ENCODE assay signal across 8 cellular contexts in the genomic region with DNA sequence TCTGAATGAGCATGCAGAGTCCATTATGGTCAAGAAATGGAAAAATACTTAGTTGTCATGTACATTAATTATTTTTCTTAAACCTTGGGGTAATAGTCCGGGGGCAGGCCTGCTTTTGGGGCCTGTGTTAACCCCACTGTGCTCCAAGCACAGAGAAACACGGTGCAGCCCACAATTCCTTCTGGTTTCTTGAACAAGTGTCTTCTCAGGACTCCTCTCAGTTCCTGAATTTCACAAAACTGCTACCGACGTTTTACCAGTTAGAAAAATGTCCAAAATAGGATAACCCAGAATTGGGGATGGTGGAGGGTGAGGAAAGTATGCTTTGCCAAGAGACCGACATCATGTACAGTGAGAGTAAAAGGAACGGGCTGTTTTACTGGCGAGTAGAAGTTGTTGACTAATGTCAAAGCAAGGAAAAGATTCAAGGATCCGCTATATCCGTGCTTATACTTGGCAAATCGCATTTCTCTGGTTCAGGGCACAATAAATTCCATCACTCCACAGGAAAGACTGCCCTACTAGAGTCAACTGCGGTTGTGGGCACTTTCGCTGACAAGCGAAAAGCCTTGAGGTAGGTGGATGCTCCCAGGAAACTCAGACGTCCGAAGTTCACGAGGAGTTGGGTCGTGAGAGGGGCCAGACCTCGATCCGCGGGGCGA. TPM values are rescaled to one million over a fixed set of nuclear protein-coding genes. Genes with fewer than 3 reads are reported as not detected.
DNase-seq lines count a peak whose midpoint lies in the region; ATAC-seq lines count a peak whose summit lies in the region.

No MANE protein-coding gene starts in this region.

- POLR2A ChIA-PET in activated CD4-positive, alpha-beta T cell treated with anti-CD3 and anti-CD28 coated beads, Interleukin-2, amount 10 ng/mL, durations not matched to agents 7 days and 5 days (lab: Charles Lee), result interaction anchor here (1.1 kb wide), 2 partner anchors 54 to 71 kb away, joined by 3 to 5 read pairs; a partner anchor contains a TSS

- H3K27me3 ChIP-seq in thymus (ENCODE audit: control insufficient read depth, insufficient read depth), result no peaks in the 10 kb centered on the region

- peaks cover 8% of the 10 kb centered on the region for H3K36me3 ChIP-seq in thymus (ENCODE audit: control insufficient read depth, insufficient read depth)

- peak; percentile 15 for ATAC-seq in left colon
- ATAC-seq in GM21390 (IDR thresholded peaks at IDR 0.05; ENCODE audit: unreplicated experiment), result no peak

- peak overlapping the region; percentile 85 for H3K4me3 Mint-ChIP-seq in activated CD4-positive, alpha-beta T cell treated with anti-CD3 and anti-CD28 coated beads, Interleukin-2, amount 10 ng/mL, durations not matched to agents 7 days and 5 days
- peak overlapping the region; percentile 97 for H3K4me3 Mint-ChIP-seq in activated naive CD8-positive, alpha-beta T cell

- peaks cover 8% of the 10 kb centered on the region for H3K36me3 Mint-ChIP-seq in activated CD4-positive, alpha-beta T cell treated with anti-CD3 and anti-CD28 coated beads, Interleukin-2, amount 10 ng/mL, durations not matched to agents 7 days and 5 days (ENCODE audit: low read depth)
- H3K36me3 Mint-ChIP-seq in activated naive CD8-positive, alpha-beta T cell, result no peaks in the 10 kb centered on the region

- H3K27ac Mint-ChIP-seq in activated CD4-positive, alpha-beta T cell treated with anti-CD3 and anti-CD28 coated beads, Interleukin-2, amount 10 ng/mL, durations not matched to agents 7 days and 5 days, result peak overlapping the region; percentile 98
- H3K27ac Mint-ChIP-seq in activated naive CD8-positive, alpha-beta T cell, result peak overlapping the region; percentile 98

- 29% methylated on average over 21 of the region's 21 CpGs for WGBS in thymus

- peak overlapping the region; percentile 93 for H3K27ac ChIP-seq in thymus (ENCODE audit: low read depth)

- no peaks in the 10 kb centered on the region for H3K27me3 Mint-ChIP-seq in activated CD4-positive, alpha-beta T cell treated with anti-CD3 and anti-CD28 coated beads, Interleukin-2, amount 10 ng/mL, durations not matched to agents 7 days and 5 days
- H3K27me3 Mint-ChIP-seq in activated naive CD8-positive, alpha-beta T cell, result no peaks in the 10 kb centered on the region

- intact Hi-C loops in left colon (cut with DNase I, micrococcal nuclease), result no loop called here

- peak overlapping the region; percentile 86 for H3K4me3 ChIP-seq in thymus (ENCODE audit: low read length)

- peaks cover 8% of the 10 kb centered on the region for H3K4me1 ChIP-seq in thymus (ENCODE audit: control insufficient read depth, insufficient read depth, low read length)

- CTCF ChIA-PET in activated CD4-positive, alpha-beta T cell treated with anti-CD3 and anti-CD28 coated beads, Interleukin-2, amount 10 ng/mL, durations not matched to agents 7 days and 5 days (lab: Charles Lee), result interaction anchor here (0.9 kb wide), 1 partner anchor 94 kb away, joined by 4 read pairs; no protein-coding TSS in a partner anchor

- H3K9me3 Mint-ChIP-seq in activated CD4-positive, alpha-beta T cell treated with anti-CD3 and anti-CD28 coated beads, Interleukin-2, amount 10 ng/mL, durations not matched to agents 7 days and 5 days, result no peaks in the 10 kb centered on the region
- no peaks in the 10 kb centered on the region for H3K9me3 Mint-ChIP-seq in activated naive CD8-positive, alpha-beta T cell (ENCODE audit: low read depth)

- H3K4me1 Mint-ChIP-seq in activated CD4-positive, alpha-beta T cell treated with anti-CD3 and anti-CD28 coated beads, Interleukin-2, amount 10 ng/mL, durations not matched to agents 7 days and 5 days, result peaks cover 41% of the 10 kb centered on the region
- H3K4me1 Mint-ChIP-seq in activated naive CD8-positive, alpha-beta T cell (ENCODE audit: low read depth), result peaks cover 51% of the 10 kb centered on the region

- H3K9me3 ChIP-seq in thymus (ENCODE audit: control insufficient read depth), result no peaks in the 10 kb centered on the region

- DNase-seq in activated CD4-positive, alpha-beta T cell treated with anti-CD3 and anti-CD28 coated beads, Interleukin-2, amount 10 ng/mL, durations not matched to agents 7 days and 5 days, result no peak
- no peak for DNase-seq in activated CD4-positive, alpha-beta T cell treated with anti-CD3 and anti-CD28 coated beads for 48 hours
- DNase-seq in left colon (no peak), Kasumi-1 (lab: John Stamatoyannopoulos, UW) (no peak)
- DNase-seq in stimulated activated CD4-positive, alpha-beta T cell treated with anti-CD3 and anti-CD28 coated beads, Interleukin-2, amount 100 ng/mL, for 24 hours, result no peak

RNA-seq across cellular contexts. Expression of a gene that starts 0.5 kb away (rescaled TPM):
- total RNA-seq in activated CD4-positive, alpha-beta T cell treated with anti-CD3 and anti-CD28 coated beads, Interleukin-2, amount 10 ng/mL, durations not matched to agents 7 days and 5 days, result 10 to 100 TPM; 28.5 to 29.5 TPM
- total RNA-seq in left colon, result 1 to 10 TPM; 2.7 to 5.4 TPM
- 15.8 TPM for polyA plus RNA-seq in thymus

RNA-seq across cellular contexts. Expression of a gene that starts 54.1 kb away (rescaled TPM):
- 10 to 100 TPM; 23.7 to 24.5 TPM for total RNA-seq in activated CD4-positive, alpha-beta T cell treated with anti-CD3 and anti-CD28 coated beads, Interleukin-2, amount 10 ng/mL, durations not matched to agents 7 days and 5 days
- total RNA-seq in left colon, result 1 to 10 TPM; 4.3 to 5.1 TPM
- polyA plus RNA-seq in thymus, result 4.5 TPM

Comparison
In these comparisons a context has a peak if more than half of its experiments do, and no peak if none do; other contexts are left out.
1. RNA of a gene that starts 0.5 kb away (total RNA-seq): 28.5 to 29.5 TPM in activated CD4-positive, alpha-beta T cell treated with anti-CD3 and anti-CD28 coated beads, Interleukin-2, amount 10 ng/mL, durations not matched to agents 7 days and 5 days; 2.7 to 5.4 TPM in left colon; every median in the first group is over 4 times any median in the second.
2. RNA of a gene that starts 54.1 kb away (total RNA-seq): 23.7 to 24.5 TPM in activated CD4-positive, alpha-beta T cell treated with anti-CD3 and anti-CD28 coated beads, Interleukin-2, amount 10 ng/mL, durations not matched to agents 7 days and 5 days; 4.3 to 5.1 TPM in left colon; every median in the first group is over 4 times any median in the second.